In the genomic region with DNA sequence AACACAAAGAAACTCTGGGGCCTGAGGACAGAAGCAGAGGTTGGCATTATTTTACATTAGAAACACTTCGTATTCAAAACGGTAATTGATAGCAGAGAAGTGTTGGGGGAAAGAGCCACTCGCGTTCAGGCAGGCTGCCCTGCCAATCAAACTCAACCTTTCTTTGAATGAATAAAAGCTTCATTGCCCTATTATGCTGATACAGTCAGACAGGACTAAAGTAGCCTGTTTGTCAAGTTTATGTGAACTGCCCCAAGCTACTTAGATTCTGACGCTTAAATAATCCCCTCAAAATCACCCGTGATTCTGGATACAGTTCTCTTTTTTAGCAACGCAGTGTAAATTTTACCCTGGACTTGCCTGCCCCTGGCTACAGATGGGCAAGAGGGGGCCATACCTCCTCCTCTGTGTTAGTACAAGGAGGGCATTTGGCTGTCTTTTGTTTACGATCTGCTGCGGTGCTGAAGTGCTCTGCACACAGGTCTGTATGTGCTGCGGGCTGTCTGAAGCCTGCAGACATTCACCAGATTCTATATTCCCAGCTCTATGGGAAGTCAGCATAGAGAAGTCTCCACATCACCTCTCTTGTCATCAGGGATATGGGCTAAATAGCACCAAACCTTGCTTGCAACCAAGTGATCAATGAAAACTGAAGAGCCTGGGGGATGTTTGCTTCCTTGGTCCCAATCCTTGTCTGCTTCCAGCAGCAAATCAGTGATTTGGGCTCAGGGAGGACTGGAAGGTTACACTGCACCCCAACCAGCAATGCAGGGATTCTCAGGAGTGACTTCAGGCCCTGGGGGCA, we compare ENCODE assay signal across 13 cellular contexts.
DNase-seq lines count a peak whose midpoint lies in the region; ATAC-seq and TF ChIP-seq lines count a peak whose summit lies in the region.
"Had no signal": no experiment of that assay in that cellular context is flagged by ENCODE, and none has a peak within 500 bp of the region (broad histone marks: within the 10 kb centered on the region; RNA-seq: fewer than 3 reads in every experiment).

No MANE protein-coding gene starts in this region.

- H3K9me2 ChIP-seq in PC-3 (replicated peaks; ENCODE audit: low read length) = no peaks in the 10 kb centered on the region
- H3K9me2 ChIP-seq: SK-N-SH had no signal

- no peaks in the 10 kb centered on the region for H3F3A ChIP-seq in PC-3 (ENCODE audit: low read length, unreplicated experiment)

- H3K4me1 ChIP-seq in PC-3 (ENCODE audit: insufficient read depth, low read length) = 0 out of 2 replicates have a peak, but pooled peaks cover 4% of the 10 kb centered on the region

- ATAC-seq in PC-3 = no peak
- no peak for ATAC-seq in GM21526 (IDR thresholded peaks at IDR 0.05; ENCODE audit: low FRiP score, unreplicated experiment)

- H3K9ac ChIP-seq in PC-3 (ENCODE audit: low read length) = no peak overlapping the region
- H3K9ac ChIP-seq: SK-N-SH had no signal

- POLR2A ChIA-PET in PC-3 (lab: Charles Lee; ENCODE audit: unreplicated experiment) = no interaction called here

- no peaks in the 10 kb centered on the region for H4K20me1 ChIP-seq in PC-3 (ENCODE audit: low read length)

- DNase-seq in COLO829 (ENCODE audit: low spot score) (peak; percentile 42), PC-3 (peak; percentile 20), islet precursor cell (peak; percentile 71), NOMO-1 treated with dmso at 0.1 percent for 144 hours (lab: John Stamatoyannopoulos, UW; ENCODE audit: unreplicated experiment) (no peak), SKM-1 treated with dmso at 0.1 percent for 144 hours (lab: John Stamatoyannopoulos, UW; ENCODE audit: unreplicated experiment) (no peak)
- DNase-seq in central memory CD4-positive, alpha-beta T cell = no peak
- DNase-seq: activated CD4-positive, CD25-positive, alpha-beta regulatory T cell treated with anti-CD3 and anti-CD28 coated beads, Interleukin-2, amount 50 U/mL, for 72 hours; activated effector memory CD4-positive, alpha-beta T cell treated with anti-CD3 and anti-CD28 coated beads, Interleukin-2, amount 50 U/mL, for 16 hours; CD4-positive, alpha-beta T cell; SK-N-SH had no signal

- peak overlapping the region; percentile 46; the same call in 1 of the 2 replicates for H3K4me2 ChIP-seq in PC-3 (ENCODE audit: low read length)
- H3K4me2 ChIP-seq: SK-N-SH had no signal

- no peak for TF ChIP-seq CTCF in PC-3 (conservative IDR thresholded peaks at IDR 0.05; ENCODE audit: low read depth, low read length)

- no peaks in the 10 kb centered on the region for H3K27me3 ChIP-seq in PC-3 (ENCODE audit: low read length)

- peak; percentile 33 for TF ChIP-seq POLR2A in GM19099 (IDR thresholded peaks at IDR 0.05; ENCODE audit: extremely low read depth, insufficient read length, low read depth)

- CTCF ChIA-PET in PC-3 (lab: Charles Lee) = interaction anchor here (0.6 kb wide), 2 partner anchors 186 to 229 kb away, joined by 3 to 5 read pairs; no protein-coding TSS in a partner anchor

- intact Hi-C loops in PC-3 (cut with micrococcal nuclease) = loop anchor here (5.0 kb wide), 1 partner anchor 184 kb away; no protein-coding TSS in a partner anchor

- peak overlapping the region; percentile 16; the same call in 1 of the 2 replicates for H3K4me3 ChIP-seq in PC-3 (ENCODE audit: low read length)
- H3K4me3 ChIP-seq: skin epidermis had no signal

- H2AFZ ChIP-seq in PC-3 (ENCODE audit: low read length) = peak overlapping the region; percentile 48

- no peaks in the 10 kb centered on the region for H3K9me3 ChIP-seq in PC-3 (ENCODE audit: low read length)
- H3K9me3 ChIP-seq: SK-N-SH had no signal

- H3K79me2 ChIP-seq in PC-3 (ENCODE audit: low read length) = no peaks in the 10 kb centered on the region

- no peaks in the 10 kb centered on the region for H3K36me3 ChIP-seq in PC-3 (ENCODE audit: low read depth, low read length)

- BruUV-seq in PC-3 (replicated peaks; lab: Mats Ljungman, UMichigan) = no TSS peak

- H3K27ac ChIP-seq in PC-3 (ENCODE audit: low read length) = no peak overlapping the region

Comparison
In these comparisons a context has a peak if more than half of its experiments do, and no peak if none do; other contexts are left out.
1. DNase-seq: peak in COLO829 (single experiment), PC-3 (single experiment) and islet precursor cell (single experiment); none in NOMO-1 treated with dmso at 0.1 percent for 144 hours (single experiment), SKM-1 treated with dmso at 0.1 percent for 144 hours (single experiment) and central memory CD4-positive, alpha-beta T cell (single experiment).